14 cellular contexts compared by ENCODE assay signal in genomic region chr5:102716017-102716416, GRCh38. TPM values are rescaled to one million over a fixed set of nuclear protein-coding genes. Genes with fewer than 3 reads are reported as not detected.
DNase-seq lines count a peak whose midpoint lies in the region; ATAC-seq and TF ChIP-seq lines count a peak whose summit lies in the region.
"Had no signal": no experiment of that assay in that cellular context is flagged by ENCODE, and none has a peak within 500 bp of the region (broad histone marks: within the 10 kb centered on the region; RNA-seq: fewer than 3 reads in every experiment).

No MANE protein-coding gene starts in this region.

- no peak overlapping the region for H2AK9ac ChIP-seq in IMR-90 (replicated peaks; ENCODE audit: low read depth, low read length, poor library complexity)

- no peaks in the 10 kb centered on the region; the same call in 1 of the 2 replicates for H3K9me1 ChIP-seq in IMR-90 (ENCODE audit: insufficient read depth, low read length)

- TF ChIP-seq RAD21 in IMR-90 (IDR thresholded peaks at IDR 0.05; ENCODE audit: low read length), result no peak

- peak overlapping the region; percentile 53 for H2BK5ac ChIP-seq in IMR-90 (ENCODE audit: low read depth, low read length, poor library complexity, severe bottlenecking)

- peak overlapping the region; percentile 41; the same call in 2 of the 3 replicates for H2BK15ac ChIP-seq in IMR-90 (ENCODE audit: low read depth, low read length)

- H3K4me2 ChIP-seq in IMR-90 (ENCODE audit: low read depth, low read length) (no peak overlapping the region), mammary epithelial cell (ENCODE audit: insufficient read depth, low read depth, low read length) (no peak overlapping the region)
- H3K4me2 ChIP-seq: BLaER1 treated with 17β-estradiol and CSF1 and Interleukin-3, amounts not matched to agents 10 nM and 100 nM had no signal

- dilution Hi-C loops in IMR-90 (cut with HindIII; ENCODE audit: low sequenced_read_pairs, unreplicated experiment), result no loop called here
- dilution Hi-C loops in mammary epithelial cell (cut with HindIII; ENCODE audit: low sequenced_read_pairs), result loop anchor here (5.0 kb wide), 1 partner anchor 79 kb away; no protein-coding TSS in a partner anchor

- WGBS in IMR-90 (ENCODE audit: extremely low coverage in 2 of 2, insufficient read length in 1 of 2), 2 experiments, result no CpG with 5 or more reads among the region's 5 CpGs
- WGBS in mammary epithelial cell (ENCODE audit: low coverage, missing lambda C conversion rate), result 100% methylated on average over 5 of the region's 5 CpGs

- H3K4me3 ChIP-seq in ACC112 (ENCODE audit: low read depth, low read length) (peak overlapping the region; percentile 14; the same call in 1 of the 2 replicates), IMR-90 (ENCODE audit: insufficient read depth, low read depth, low read length) (no peak overlapping the region), mammary epithelial cell (replicated peaks in 1 of 3; ENCODE audit: insufficient read depth in 1 of 3, low read depth in 2 of 3, low read length in 3 of 3) (no peak overlapping the region)
- H3K4me3 ChIP-seq: BLaER1 treated with 17β-estradiol and CSF1 and Interleukin-3, amounts not matched to agents 10 nM and 100 nM; GM23338 had no signal

- H3K36me3 Mint-ChIP-seq in activated CD4-positive, alpha-beta memory T cell treated with anti-CD3 and anti-CD28 coated beads for 36 hours, result no peaks in the 10 kb centered on the region
- H3K36me3 Mint-ChIP-seq: CD4-positive, CD25-positive, alpha-beta regulatory T cell had no signal

- peaks cover 4% of the 10 kb centered on the region for H3K4me1 Mint-ChIP-seq in activated CD4-positive, alpha-beta memory T cell treated with anti-CD3 and anti-CD28 coated beads for 36 hours (ENCODE audit: low read depth)

- peak overlapping the region; percentile 21 for H2BK20ac ChIP-seq in IMR-90 (ENCODE audit: low read depth, low read length)

- no peaks in the 10 kb centered on the region for H3K79me2 ChIP-seq in ACC112 (ENCODE audit: control insufficient read depth, insufficient read depth, low read length, unreplicated experiment)
- H3K79me2 ChIP-seq in mammary epithelial cell (ENCODE audit: insufficient read depth, low read length), result no peaks in the 10 kb centered on the region

- H3K18ac ChIP-seq in IMR-90 (ENCODE audit: low read depth, low read length), result peak overlapping the region; percentile 82

- CTCF ChIA-PET in IMR-90 (lab: Yijun Ruan, JAX), result no interaction called here
- CTCF ChIA-PET in mammary epithelial cell (lab: Charles Lee; ENCODE audit: low non-redundant PET), result no interaction called here
- CTCF ChIA-PET in activated CD4-positive, alpha-beta memory T cell treated with anti-CD3 and anti-CD28 coated beads for 36 hours (lab: Charles Lee), result interaction anchor here (1.1 to 2.3 kb wide), 3 partner anchors 35 to 65 kb away, joined by 3 to 7 read pairs (median 4); no protein-coding TSS in a partner anchor

- BruUV-seq in IMR-90 (replicated peaks; lab: Mats Ljungman, UMichigan) (no TSS peak), mammary epithelial cell (replicated peaks; lab: Mats Ljungman, UMichigan) (no TSS peak)

- no peak overlapping the region for H3K23ac ChIP-seq in IMR-90 (ENCODE audit: low read depth, low read length)

- no peak for TF ChIP-seq POLR2A in IMR-90 (IDR thresholded peaks at IDR 0.05; ENCODE audit: low read depth, low read length)

- H4K20me1 ChIP-seq in IMR-90 (ENCODE audit: insufficient read depth, low read length) (no peaks in the 10 kb centered on the region), mammary epithelial cell (ENCODE audit: insufficient read depth, low read length) (no peaks in the 10 kb centered on the region)
- H4K20me1 ChIP-seq: BLaER1 treated with 17β-estradiol and CSF1 and Interleukin-3, amounts not matched to agents 10 nM and 100 nM had no signal

- no peak for ATAC-seq in IMR-90 (ENCODE audit: low read depth)
- ATAC-seq: GM23338, HepG2 had no signal

- H2BK120ac ChIP-seq in IMR-90 (ENCODE audit: low read depth, low read length), result peak overlapping the region; percentile 45

- H3K79me1 ChIP-seq in IMR-90 (ENCODE audit: low read depth in 1 of 2, low read length in 2 of 2), result no peaks in the 10 kb centered on the region

- DNase-seq in IMR-90, result no peak
- no peak for DNase-seq in mammary epithelial cell
- DNase-seq in putamen (ENCODE audit: low spot score), result peak; percentile 46
- DNase-seq in NCI-H2029 (lab: John Stamatoyannopoulos, UW), result no peak
- DNase-seq in activated CD4-positive, alpha-beta memory T cell treated with anti-CD3 and anti-CD28 coated beads for 36 hours, result no peak
- no peak for DNase-seq in SK-N-DZ (ENCODE audit: low spot score)
- DNase-seq: 8988T, DMS 273 treated with DMSO at 0.1 percent for 48 hours, H7 had no signal

- POLR2A ChIA-PET in IMR-90 (lab: Charles Lee; ENCODE audit: unreplicated experiment), result no interaction called here
- POLR2A ChIA-PET in activated CD4-positive, alpha-beta memory T cell treated with anti-CD3 and anti-CD28 coated beads for 36 hours (lab: Charles Lee), result no interaction called here

- intact Hi-C loops in IMR-90 (cut with micrococcal nuclease), result no loop called here
- intact Hi-C loops in mammary epithelial cell (cut with micrococcal nuclease), result no loop called here
- intact Hi-C loops in activated CD4-positive, alpha-beta memory T cell treated with anti-CD3 and anti-CD28 coated beads for 36 hours (cut with micrococcal nuclease), result no loop called here

- no peak for TF ChIP-seq CTCF in IMR-90 (conservative IDR thresholded peaks at IDR 0.05; ENCODE audit: low read depth, low read length)
- no peak for TF ChIP-seq CTCF in mammary epithelial cell (conservative IDR thresholded peaks at IDR 0.05 in 1 of 2, IDR thresholded peaks at IDR 0.05 in 1 of 2; ENCODE audit: extremely low read depth in 1 of 2, insufficient read depth in 1 of 2, low read depth in 1 of 2, low read length in 2 of 2)

- H3K36me3 ChIP-seq in ACC112 (ENCODE audit: insufficient read depth, low read length) (no peaks in the 10 kb centered on the region), IMR-90 (ENCODE audit: control insufficient read depth, insufficient read depth, low read length) (no peaks in the 10 kb centered on the region), mammary epithelial cell (ENCODE audit: insufficient read depth, low read length) (no peaks in the 10 kb centered on the region)
- H3K36me3 ChIP-seq: BLaER1 treated with 17β-estradiol and CSF1 and Interleukin-3, amounts not matched to agents 10 nM and 100 nM had no signal

- H3K9me3 Mint-ChIP-seq in activated CD4-positive, alpha-beta memory T cell treated with anti-CD3 and anti-CD28 coated beads for 36 hours, result no peaks in the 10 kb centered on the region
- H3K9me3 Mint-ChIP-seq: GM23338 had no signal

- H4K8ac ChIP-seq in IMR-90 (ENCODE audit: low read depth in 2 of 2, low read length in 2 of 2), result peak overlapping the region in 1 of 2 experiments; percentile 5; a peak in 1 of 4 replicates

- no peak overlapping the region for H3K9ac ChIP-seq in IMR-90 (ENCODE audit: low read depth, low read length)
- no peak overlapping the region for H3K9ac ChIP-seq in mammary epithelial cell (ENCODE audit: insufficient read depth, low read length)
- H3K9ac ChIP-seq: BLaER1 treated with 17β-estradiol and CSF1 and Interleukin-3, amounts not matched to agents 10 nM and 100 nM had no signal

- in situ Hi-C loops in IMR-90 (cut with MboI; ENCODE audit: low sequenced_read_pairs), result no loop called here
- in situ Hi-C loops in mammary epithelial cell (cut with MboI; ENCODE audit: low sequenced_read_pairs in 2 of 2), result no loop called here

- H3K56ac ChIP-seq in IMR-90 (ENCODE audit: extremely low read depth, insufficient read depth, low read length), result no peak overlapping the region

- H4K5ac ChIP-seq in IMR-90 (ENCODE audit: low read depth, low read length), result peak overlapping the region; percentile 42; the same call in 1 of the 2 replicates

- peaks cover 12% of the 10 kb centered on the region for H3K27me3 Mint-ChIP-seq in activated CD4-positive, alpha-beta memory T cell treated with anti-CD3 and anti-CD28 coated beads for 36 hours

- H3K4me1 ChIP-seq in ACC112 (ENCODE audit: control insufficient read depth, insufficient read depth, low read length, unreplicated experiment) (peaks cover 45% of the 10 kb centered on the region), IMR-90 (ENCODE audit: control insufficient read depth, insufficient read depth, low read length) (peaks cover 11% of the 10 kb centered on the region), mammary epithelial cell (ENCODE audit: insufficient read depth, low read length) (peaks cover 46% of the 10 kb centered on the region)

- H3K9me3 ChIP-seq in IMR-90 (ENCODE audit: control insufficient read depth, insufficient read depth, low read length), result 0 out of 2 replicates have a peak, but pooled peaks cover 4% of the 10 kb centered on the region
- H3K9me3 ChIP-seq in mammary epithelial cell (replicated peaks; ENCODE audit: insufficient read depth, low read length), result no peaks in the 10 kb centered on the region

- peak overlapping the region; percentile 15; the same call in 1 of the 2 replicates for H3K4ac ChIP-seq in IMR-90 (ENCODE audit: low read depth, low read length)

- peak overlapping the region; percentile 17; the same call in 1 of the 2 replicates for H3K14ac ChIP-seq in IMR-90 (replicated peaks; ENCODE audit: low read depth, low read length)

- H3K27ac ChIP-seq in ACC112 (ENCODE audit: low read depth, low read length) (peak overlapping the region; percentile 47; the same call in 1 of the 2 replicates), IMR-90 (ENCODE audit: insufficient read depth, low read length) (peak overlapping the region; percentile 33; the same call in 1 of the 2 replicates), mammary epithelial cell (ENCODE audit: insufficient read depth, low read depth, low read length) (peak overlapping the region; percentile 44)
- H3K27ac ChIP-seq: BLaER1 treated with 17β-estradiol and CSF1 and Interleukin-3, amounts not matched to agents 10 nM and 100 nM had no signal

- H3K27me3 ChIP-seq in ACC112 (ENCODE audit: insufficient read depth, low read length), result no peaks in the 10 kb centered on the region
- H3K27me3 ChIP-seq in IMR-90 (ENCODE audit: control insufficient read depth, insufficient read depth, low read length), result no peaks in the 10 kb centered on the region
- no peaks in the 10 kb centered on the region for H3K27me3 ChIP-seq in mammary epithelial cell (ENCODE audit: insufficient read depth, low read length)
- H3K27me3 ChIP-seq: BLaER1 treated with 17β-estradiol and CSF1 and Interleukin-3, amounts not matched to agents 10 nM and 100 nM had no signal

- H3K4me3 Mint-ChIP-seq in activated CD4-positive, alpha-beta memory T cell treated with anti-CD3 and anti-CD28 coated beads for 36 hours, result no peak overlapping the region
- H3K4me3 Mint-ChIP-seq: CD4-positive, CD25-positive, alpha-beta regulatory T cell; GM23338 had no signal

- H2AK5ac ChIP-seq in IMR-90 (ENCODE audit: low read depth, low read length), result peak overlapping the region; percentile 43; the same call in 1 of the 2 replicates

- H4K91ac ChIP-seq in IMR-90 (ENCODE audit: insufficient read depth, low read depth, low read length), result peak overlapping the region; percentile 46; the same call in 1 of the 2 replicates

- H3K27ac Mint-ChIP-seq in activated CD4-positive, alpha-beta memory T cell treated with anti-CD3 and anti-CD28 coated beads for 36 hours, result no peak overlapping the region
- H3K27ac Mint-ChIP-seq: GM23338 had no signal

- no peak overlapping the region for H2AFZ ChIP-seq in ACC112 (ENCODE audit: low read length, unreplicated experiment)
- peak overlapping the region; percentile 18 for H2AFZ ChIP-seq in IMR-90 (replicated peaks; ENCODE audit: low read length, poor library complexity)
- H2AFZ ChIP-seq in mammary epithelial cell (ENCODE audit: low read depth, low read length), result no peak overlapping the region
- H2AFZ ChIP-seq: GM23338 had no signal

RNA-seq across cellular contexts. Expression of gene PAM, which starts 39.1 kb away (rescaled TPM):
- 112 and 115 TPM in 2 replicates for total RNA-seq in IMR-90 (2012; rRNA removed)
- 149 and 179 TPM in 2 replicates for polyA plus RNA-seq in IMR-90 (2012; rRNA removed)
- polyA plus RNA-seq in IMR-90 (2012; cell fraction: cytosol; rRNA removed), result 132 and 150 TPM in 2 replicates
- polyA plus RNA-seq in IMR-90 (2012; cell fraction: nucleus; rRNA removed; ENCODE audit: low replicate concordance), result 57.8 and 161 TPM in 2 replicates
- 100 to 1,000 TPM; 173 to 391 TPM for total RNA-seq in mammary epithelial cell
- polyA plus RNA-seq in mammary epithelial cell, result 112 TPM
- polyA minus RNA-seq in mammary epithelial cell, result 146 TPM
- 10 to 100 TPM; 41.6 to 43.7 TPM for total RNA-seq in activated CD4-positive, alpha-beta memory T cell treated with anti-CD3 and anti-CD28 coated beads for 36 hours
- polyA plus RNA-seq in SK-N-DZ (2014; cell fraction: cytosol; rRNA removed), result 71.1 and 85.9 TPM in 2 replicates
- 58.8 and 63.7 TPM in 2 replicates for polyA plus RNA-seq in SK-N-DZ (2014; cell fraction: nucleus; rRNA removed)
